In the genomic region with DNA sequence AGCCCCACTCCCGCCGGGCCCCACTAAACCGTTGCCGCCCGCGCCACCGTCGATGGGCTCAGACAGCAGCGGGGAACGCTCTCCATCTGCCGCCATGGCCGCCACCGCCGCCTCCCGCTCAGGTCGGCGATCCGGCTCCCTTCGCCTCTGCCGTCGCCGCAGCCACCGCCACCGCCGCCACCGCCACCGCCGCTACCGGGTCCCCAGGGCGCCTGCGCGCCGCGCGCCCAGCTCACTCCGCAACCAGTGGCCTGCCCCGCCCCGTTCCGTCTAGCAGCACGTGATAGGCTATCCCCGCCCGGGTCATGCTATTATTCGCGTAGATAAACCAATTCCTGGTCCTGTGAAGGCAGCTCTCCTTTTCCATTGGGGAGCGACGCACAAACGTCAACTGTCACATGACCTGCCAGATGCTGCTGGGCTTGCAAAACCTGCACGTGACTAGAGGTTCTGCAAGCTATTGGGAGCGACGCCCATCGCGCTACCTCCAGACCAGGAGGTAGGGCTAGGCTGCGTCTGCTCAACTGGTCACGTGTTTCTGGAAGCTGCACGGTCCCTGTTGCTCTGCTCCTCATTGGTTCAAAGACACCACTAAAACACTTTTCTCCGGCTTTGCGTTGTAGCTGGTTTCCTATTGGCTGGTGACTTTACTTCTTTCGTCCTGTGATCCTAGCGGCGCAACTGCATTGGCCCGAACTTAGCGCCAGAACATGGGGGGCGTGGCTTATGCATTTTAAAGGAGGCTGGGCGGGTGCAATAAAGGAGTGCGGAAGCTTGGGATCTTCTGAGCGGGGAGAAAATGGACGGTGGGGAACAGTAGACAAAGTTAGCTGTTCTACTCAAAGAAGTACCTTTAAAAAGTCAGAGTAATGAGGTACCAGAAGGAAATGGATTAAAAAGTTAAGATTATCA, we compare ENCODE assay signal across 1 cellular context.
TF ChIP-seq lines count a peak whose summit lies in the region.

A gene (minus strand): TSS at position 205 of the 912 bp plus-strand sequence. CDS start 109 bp downstream, at position 96.

TF ChIP-seq in HepG2, 621 proteins besides CTCF, POLR2A, EP300 and RAD21 (continued from another document and continues in another):
- TF ChIP-seq, protein P1, sequence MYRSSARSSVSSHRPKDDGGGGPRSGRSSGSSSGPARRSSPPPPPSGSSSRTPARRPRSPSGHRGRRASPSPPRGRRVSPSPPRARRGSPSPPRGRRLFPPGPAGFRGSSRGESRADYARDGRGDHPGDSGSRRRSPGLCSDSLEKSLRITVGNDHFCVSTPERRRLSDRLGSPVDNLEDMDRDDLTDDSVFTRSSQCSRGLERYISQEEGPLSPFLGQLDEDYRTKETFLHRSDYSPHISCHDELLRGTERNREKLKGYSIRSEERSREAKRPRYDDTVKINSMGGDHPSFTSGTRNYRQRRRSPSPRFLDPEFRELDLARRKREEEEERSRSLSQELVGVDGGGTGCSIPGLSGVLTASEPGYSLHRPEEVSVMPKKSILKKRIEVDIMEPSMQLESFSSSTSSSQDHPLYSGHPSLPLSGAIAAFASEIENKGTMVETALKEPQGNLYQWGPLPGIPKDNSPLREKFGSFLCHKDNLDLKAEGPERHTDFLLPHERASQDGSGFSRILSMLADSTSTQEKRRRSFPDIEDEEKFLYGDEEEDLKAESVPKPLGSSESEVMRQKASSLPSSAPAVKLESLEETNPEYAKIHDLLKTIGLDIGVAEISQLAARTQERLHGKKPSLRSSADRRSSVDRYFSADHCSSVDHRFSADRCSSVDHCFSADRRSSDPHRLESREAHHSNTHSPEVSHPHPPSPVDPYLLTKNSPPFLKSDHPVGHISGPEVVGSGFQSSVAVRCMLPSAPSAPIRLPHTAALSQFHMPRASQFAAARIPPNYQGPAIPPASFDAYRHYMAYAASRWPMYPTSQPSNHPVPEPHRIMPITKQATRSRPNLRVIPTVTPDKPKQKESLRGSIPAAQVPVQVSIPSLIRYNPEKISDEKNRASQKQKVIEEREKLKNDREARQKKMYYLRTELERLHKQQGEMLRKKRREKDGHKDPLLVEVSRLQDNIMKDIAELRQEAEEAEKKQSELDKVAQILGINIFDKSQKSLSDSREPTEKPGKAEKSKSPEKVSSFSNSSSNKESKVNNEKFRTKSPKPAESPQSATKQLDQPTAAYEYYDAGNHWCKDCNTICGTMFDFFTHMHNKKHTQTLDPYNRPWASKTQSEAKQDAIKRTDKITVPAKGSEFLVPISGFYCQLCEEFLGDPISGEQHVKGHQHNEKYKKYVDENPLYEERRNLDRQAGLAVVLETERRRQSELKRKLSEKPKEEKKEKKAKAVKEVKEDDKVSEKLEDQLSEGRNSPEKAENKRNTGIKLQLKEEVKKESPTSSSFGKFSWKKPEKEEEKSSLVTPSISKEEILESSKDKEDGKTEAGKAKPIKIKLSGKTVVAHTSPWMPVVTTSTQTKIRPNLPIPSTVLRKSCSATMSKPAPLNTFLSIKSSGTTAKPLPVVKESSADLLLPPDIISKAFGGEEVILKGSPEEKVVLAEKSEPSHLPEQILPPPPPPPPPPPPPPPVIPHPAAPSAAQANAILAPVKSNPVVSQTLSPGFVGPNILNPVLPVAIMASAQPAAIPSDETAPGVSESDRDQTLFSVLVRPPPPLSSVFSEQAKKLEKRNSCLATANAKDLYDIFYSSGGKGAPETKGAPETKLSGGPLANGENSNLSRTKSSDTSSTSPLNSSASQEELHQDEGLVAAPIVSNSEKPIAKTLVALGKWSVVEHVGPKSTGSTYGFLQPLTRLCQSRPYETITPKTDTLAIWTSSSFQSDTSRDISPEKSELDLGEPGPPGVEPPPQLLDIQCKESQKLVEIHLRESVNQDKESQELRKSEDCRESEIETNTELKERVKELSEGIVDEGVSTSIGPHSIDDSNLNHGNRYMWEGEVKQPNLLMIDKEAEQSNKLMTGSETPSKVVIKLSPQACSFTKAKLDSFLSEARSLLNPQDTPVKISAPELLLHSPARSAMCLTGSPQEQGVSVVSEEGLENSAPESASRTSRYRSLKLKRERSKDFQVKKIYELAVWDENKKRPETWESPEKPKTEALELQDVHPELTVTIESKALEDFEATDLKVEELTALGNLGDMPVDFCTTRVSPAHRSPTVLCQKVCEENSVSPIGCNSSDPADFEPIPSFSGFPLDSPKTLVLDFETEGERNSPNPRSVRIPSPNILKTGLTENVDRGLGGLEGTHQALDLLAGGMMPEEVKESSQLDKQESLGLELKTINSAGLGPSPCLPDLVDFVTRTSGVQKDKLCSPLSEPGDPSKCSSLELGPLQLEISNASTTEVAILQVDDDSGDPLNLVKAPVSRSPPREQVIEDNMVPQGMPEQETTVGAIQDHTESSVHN (CRISPR knock-in tag; IDR thresholded peaks at IDR 0.05), result peak; percentile 77; the same call in 1 of the 2 replicates
- TF ChIP-seq ISL2 (CRISPR knock-in tag; IDR thresholded peaks at IDR 0.05) (no peak; the same call in 1 of the 2 replicates), HMG20A (CRISPR knock-in tag; IDR thresholded peaks at IDR 0.05; ENCODE audit: borderline replicate concordance) (no peak), ADNP (CRISPR knock-in tag; IDR thresholded peaks at IDR 0.05) (no peak), ZSCAN9 (CRISPR knock-in tag; IDR thresholded peaks at IDR 0.05; ENCODE audit: borderline replicate concordance) (peak; percentile 97), RFX1 (IDR thresholded peaks at IDR 0.05) (no peak), ZNF441 (CRISPR knock-in tag; IDR thresholded peaks at IDR 0.05; ENCODE audit: borderline replicate concordance) (peak; percentile 70; the same call in 1 of the 2 replicates), ZBTB7A (CRISPR knock-in tag; IDR thresholded peaks at IDR 0.05) (no peak), ZNF180 (CRISPR knock-in tag; IDR thresholded peaks at IDR 0.05; ENCODE audit: borderline replicate concordance, low read depth) (no peak), RFX3 (CRISPR knock-in tag; IDR thresholded peaks at IDR 0.05) (no peak), ATM (IDR thresholded peaks at IDR 0.05; ENCODE audit: borderline replicate concordance) (no peak), PPARG (CRISPR knock-in tag; conservative IDR thresholded peaks at IDR 0.05) (peak; percentile 64; the same call in 1 of the 2 replicates), MTF1 (CRISPR knock-in tag; IDR thresholded peaks at IDR 0.05) (no peak), MTF2 (CRISPR knock-in tag; IDR thresholded peaks at IDR 0.05; ENCODE audit: borderline replicate concordance) (no peak), RELA (CRISPR knock-in tag; IDR thresholded peaks at IDR 0.05) (0 out of 2 replicates have a peak, but pooled peaks have one; percentile 1), CBFB (CRISPR knock-in tag; IDR thresholded peaks at IDR 0.05) (peak; percentile 77), ZSCAN30 (CRISPR knock-in tag; IDR thresholded peaks at IDR 0.05) (no peak), ZFP37 (CRISPR knock-in tag; IDR thresholded peaks at IDR 0.05; ENCODE audit: borderline replicate concordance) (peak; percentile 97), HMG20B (CRISPR knock-in tag; conservative IDR thresholded peaks at IDR 0.05) (peak; percentile 66; the same call in 1 of the 2 replicates), TCF7 (IDR thresholded peaks at IDR 0.05; ENCODE audit: low read depth) (no peak), ZZZ3 (CRISPR knock-in tag; IDR thresholded peaks at IDR 0.05; ENCODE audit: borderline replicate concordance) (peak; percentile 71; the same call in 1 of the 2 replicates), CENPT (CRISPR knock-in tag; IDR thresholded peaks at IDR 0.05; ENCODE audit: low read depth) (peak; percentile 64; the same call in 1 of the 2 replicates), ZNF296 (CRISPR knock-in tag; conservative IDR thresholded peaks at IDR 0.05) (no peak), RXRB (CRISPR knock-in tag; IDR thresholded peaks at IDR 0.05; ENCODE audit: borderline replicate concordance) (peak; percentile 83), KDM1A (CRISPR knock-in tag; IDR thresholded peaks at IDR 0.05) (0 out of 2 replicates have a peak, but pooled peaks have one; percentile 41)
- TF ChIP-seq, protein P2, sequence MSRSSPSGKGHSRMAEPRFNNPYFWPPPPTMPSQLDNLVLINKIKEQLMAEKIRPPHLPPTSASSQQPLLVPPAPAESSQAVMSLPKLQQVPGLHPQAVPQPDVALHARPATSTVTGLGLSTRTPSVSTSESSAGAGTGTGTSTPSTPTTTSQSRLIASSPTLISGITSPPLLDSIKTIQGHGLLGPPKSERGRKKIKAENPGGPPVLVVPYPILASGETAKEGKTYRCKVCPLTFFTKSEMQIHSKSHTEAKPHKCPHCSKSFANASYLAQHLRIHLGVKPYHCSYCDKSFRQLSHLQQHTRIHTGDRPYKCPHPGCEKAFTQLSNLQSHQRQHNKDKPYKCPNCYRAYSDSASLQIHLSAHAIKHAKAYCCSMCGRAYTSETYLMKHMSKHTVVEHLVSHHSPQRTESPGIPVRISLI (CRISPR knock-in tag; IDR thresholded peaks at IDR 0.05; ENCODE audit: borderline replicate concordance), result no peak
- TF ChIP-seq, protein P3, sequence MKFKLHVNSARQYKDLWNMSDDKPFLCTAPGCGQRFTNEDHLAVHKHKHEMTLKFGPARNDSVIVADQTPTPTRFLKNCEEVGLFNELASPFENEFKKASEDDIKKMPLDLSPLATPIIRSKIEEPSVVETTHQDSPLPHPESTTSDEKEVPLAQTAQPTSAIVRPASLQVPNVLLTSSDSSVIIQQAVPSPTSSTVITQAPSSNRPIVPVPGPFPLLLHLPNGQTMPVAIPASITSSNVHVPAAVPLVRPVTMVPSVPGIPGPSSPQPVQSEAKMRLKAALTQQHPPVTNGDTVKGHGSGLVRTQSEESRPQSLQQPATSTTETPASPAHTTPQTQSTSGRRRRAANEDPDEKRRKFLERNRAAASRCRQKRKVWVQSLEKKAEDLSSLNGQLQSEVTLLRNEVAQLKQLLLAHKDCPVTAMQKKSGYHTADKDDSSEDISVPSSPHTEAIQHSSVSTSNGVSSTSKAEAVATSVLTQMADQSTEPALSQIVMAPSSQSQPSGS (CRISPR knock-in tag; IDR thresholded peaks at IDR 0.05), result peak; percentile 91
- TF ChIP-seq, protein P4, sequence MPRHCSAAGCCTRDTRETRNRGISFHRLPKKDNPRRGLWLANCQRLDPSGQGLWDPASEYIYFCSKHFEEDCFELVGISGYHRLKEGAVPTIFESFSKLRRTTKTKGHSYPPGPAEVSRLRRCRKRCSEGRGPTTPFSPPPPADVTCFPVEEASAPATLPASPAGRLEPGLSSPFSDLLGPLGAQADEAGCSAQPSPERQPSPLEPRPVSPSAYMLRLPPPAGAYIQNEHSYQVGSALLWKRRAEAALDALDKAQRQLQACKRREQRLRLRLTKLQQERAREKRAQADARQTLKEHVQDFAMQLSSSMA (CRISPR knock-in tag; IDR thresholded peaks at IDR 0.05), result peak; percentile 90; the same call in 1 of the 2 replicates
- TF ChIP-seq, protein P5, sequence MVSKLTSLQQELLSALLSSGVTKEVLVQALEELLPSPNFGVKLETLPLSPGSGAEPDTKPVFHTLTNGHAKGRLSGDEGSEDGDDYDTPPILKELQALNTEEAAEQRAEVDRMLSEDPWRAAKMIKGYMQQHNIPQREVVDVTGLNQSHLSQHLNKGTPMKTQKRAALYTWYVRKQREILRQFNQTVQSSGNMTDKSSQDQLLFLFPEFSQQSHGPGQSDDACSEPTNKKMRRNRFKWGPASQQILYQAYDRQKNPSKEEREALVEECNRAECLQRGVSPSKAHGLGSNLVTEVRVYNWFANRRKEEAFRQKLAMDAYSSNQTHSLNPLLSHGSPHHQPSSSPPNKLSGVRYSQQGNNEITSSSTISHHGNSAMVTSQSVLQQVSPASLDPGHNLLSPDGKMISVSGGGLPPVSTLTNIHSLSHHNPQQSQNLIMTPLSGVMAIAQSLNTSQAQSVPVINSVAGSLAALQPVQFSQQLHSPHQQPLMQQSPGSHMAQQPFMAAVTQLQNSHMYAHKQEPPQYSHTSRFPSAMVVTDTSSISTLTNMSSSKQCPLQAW (CRISPR knock-in tag; IDR thresholded peaks at IDR 0.05), result peak; percentile 91
- TF ChIP-seq, protein P6, sequence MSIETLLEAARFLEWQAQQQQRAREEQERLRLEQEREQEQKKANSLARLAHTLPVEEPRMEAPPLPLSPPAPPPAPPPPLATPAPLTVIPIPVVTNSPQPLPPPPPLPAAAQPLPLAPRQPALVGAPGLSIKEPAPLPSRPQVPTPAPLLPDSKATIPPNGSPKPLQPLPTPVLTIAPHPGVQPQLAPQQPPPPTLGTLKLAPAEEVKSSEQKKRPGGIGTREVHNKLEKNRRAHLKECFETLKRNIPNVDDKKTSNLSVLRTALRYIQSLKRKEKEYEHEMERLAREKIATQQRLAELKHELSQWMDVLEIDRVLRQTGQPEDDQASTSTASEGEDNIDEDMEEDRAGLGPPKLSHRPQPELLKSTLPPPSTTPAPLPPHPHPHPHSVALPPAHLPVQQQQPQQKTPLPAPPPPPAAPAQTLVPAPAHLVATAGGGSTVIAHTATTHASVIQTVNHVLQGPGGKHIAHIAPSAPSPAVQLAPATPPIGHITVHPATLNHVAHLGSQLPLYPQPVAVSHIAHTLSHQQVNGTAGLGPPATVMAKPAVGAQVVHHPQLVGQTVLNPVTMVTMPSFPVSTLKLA (IDR thresholded peaks at IDR 0.05), result peak; percentile 98
- TF ChIP-seq, protein P7, sequence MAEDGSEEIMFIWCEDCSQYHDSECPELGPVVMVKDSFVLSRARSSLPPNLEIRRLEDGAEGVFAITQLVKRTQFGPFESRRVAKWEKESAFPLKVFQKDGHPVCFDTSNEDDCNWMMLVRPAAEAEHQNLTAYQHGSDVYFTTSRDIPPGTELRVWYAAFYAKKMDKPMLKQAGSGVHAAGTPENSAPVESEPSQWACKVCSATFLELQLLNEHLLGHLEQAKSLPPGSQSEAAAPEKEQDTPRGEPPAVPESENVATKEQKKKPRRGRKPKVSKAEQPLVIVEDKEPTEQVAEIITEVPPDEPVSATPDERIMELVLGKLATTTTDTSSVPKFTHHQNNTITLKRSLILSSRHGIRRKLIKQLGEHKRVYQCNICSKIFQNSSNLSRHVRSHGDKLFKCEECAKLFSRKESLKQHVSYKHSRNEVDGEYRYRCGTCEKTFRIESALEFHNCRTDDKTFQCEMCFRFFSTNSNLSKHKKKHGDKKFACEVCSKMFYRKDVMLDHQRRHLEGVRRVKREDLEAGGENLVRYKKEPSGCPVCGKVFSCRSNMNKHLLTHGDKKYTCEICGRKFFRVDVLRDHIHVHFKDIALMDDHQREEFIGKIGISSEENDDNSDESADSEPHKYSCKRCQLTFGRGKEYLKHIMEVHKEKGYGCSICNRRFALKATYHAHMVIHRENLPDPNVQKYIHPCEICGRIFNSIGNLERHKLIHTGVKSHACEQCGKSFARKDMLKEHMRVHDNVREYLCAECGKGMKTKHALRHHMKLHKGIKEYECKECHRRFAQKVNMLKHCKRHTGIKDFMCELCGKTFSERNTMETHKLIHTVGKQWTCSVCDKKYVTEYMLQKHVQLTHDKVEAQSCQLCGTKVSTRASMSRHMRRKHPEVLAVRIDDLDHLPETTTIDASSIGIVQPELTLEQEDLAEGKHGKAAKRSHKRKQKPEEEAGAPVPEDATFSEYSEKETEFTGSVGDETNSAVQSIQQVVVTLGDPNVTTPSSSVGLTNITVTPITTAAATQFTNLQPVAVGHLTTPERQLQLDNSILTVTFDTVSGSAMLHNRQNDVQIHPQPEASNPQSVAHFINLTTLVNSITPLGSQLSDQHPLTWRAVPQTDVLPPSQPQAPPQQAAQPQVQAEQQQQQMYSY (CRISPR knock-in tag; IDR thresholded peaks at IDR 0.05), result peak; percentile 49; the same call in 1 of the 2 replicates
